8 cellular contexts compared by ENCODE assay signal in genomic region chr2:179081954-179082353, GRCh38.
"Had no signal": no experiment of that assay in that cellular context is flagged by ENCODE, and none has a peak within 500 bp of the region (broad histone marks: within the 10 kb centered on the region; RNA-seq: fewer than 3 reads in every experiment).

No MANE protein-coding gene starts in this region.

- ATAC-seq: GM12878 had no signal

- DNase-seq: GDM1, GF-D8 had no signal

- FAIRE-seq: G401.6, GM12878, GM12891, GM12892, GM18507, GM19239 had no signal

- H3K4me3 ChIP-seq: GM12878 had no signal
